Comparison of ENCODE assay signal across 19 cellular contexts in the genomic region with DNA sequence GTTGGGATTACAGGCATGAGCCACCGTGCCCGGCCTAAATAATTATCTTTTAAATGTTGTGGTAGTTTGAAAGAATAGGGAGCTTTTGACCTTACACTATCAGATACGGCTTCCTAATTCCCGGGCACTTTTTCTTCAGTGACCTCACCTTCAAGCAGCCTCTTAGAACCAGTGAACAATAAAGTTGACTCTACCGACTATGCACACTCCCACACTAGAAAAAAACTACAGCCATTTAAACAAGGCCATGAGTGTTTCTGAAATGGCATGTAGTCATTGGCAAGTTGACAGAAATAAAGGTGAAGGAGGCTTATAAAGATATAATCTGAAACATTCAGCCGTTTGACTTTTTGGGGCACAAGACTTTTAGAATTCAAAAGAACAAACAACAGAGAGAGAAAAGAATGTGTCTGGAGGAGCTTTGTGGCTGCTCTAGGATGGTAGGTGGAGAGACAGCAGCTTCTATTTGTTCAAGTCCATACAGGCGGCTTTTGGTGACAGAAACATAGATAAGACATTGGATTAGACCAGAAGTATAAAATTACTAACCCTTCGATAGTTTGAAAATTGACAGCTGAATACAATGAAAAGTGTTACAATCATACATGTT.
DNase-seq lines count a peak whose midpoint lies in the region; ATAC-seq and TF ChIP-seq lines count a peak whose summit lies in the region.
"Had no signal": no experiment of that assay in that cellular context is flagged by ENCODE, and none has a peak within 500 bp of the region (broad histone marks: within the 10 kb centered on the region; RNA-seq: fewer than 3 reads in every experiment).

No MANE protein-coding gene starts in this region.

- intact Hi-C loops in mammary epithelial cell (cut with micrococcal nuclease) (no loop called here), lower lobe of right lung (cut with DNase I) (no loop called here), Right ventricle myocardium superior (cut with DNase I) (no loop called here)

- H3K4me1 ChIP-seq in mammary epithelial cell (ENCODE audit: insufficient read depth, low read length) = peaks cover 5% of the 10 kb centered on the region
- peaks cover 5% of the 10 kb centered on the region for H3K4me1 ChIP-seq in lower lobe of right lung

- H3K27me3 ChIP-seq in mammary epithelial cell (ENCODE audit: insufficient read depth, low read length) = no peaks in the 10 kb centered on the region
- H3K27me3 ChIP-seq in lower lobe of right lung (ENCODE audit: low read depth) = no peaks in the 10 kb centered on the region
- H3K27me3 ChIP-seq: neutrophil had no signal

- DNase-seq in NCI-H2227 treated with DMSO at 0.1 percent for 48 hours (lab: John Stamatoyannopoulos, UW) = peak; percentile 31
- DNase-seq in NCI-H2227 (lab: John Stamatoyannopoulos, UW; ENCODE audit: unreplicated experiment) = no peak
- DNase-seq in mammary epithelial cell = peak; percentile 60
- no peak for DNase-seq in lower lobe of right lung
- no peak for DNase-seq in ecto neural progenitor cell (ENCODE audit: low spot score)
- no peak for DNase-seq in ACHN
- no peak for DNase-seq in Right ventricle myocardium superior
- DNase-seq: activated CD8-positive, alpha-beta T cell treated with anti-CD3 and anti-CD28 coated beads for 36 hours; activated naive CD8-positive, alpha-beta T cell treated with anti-CD3 and anti-CD28 coated beads, Interleukin-2, amount 50 U/mL, for 24 hours; CD4-positive, alpha-beta T cell; cortex of kidney; HCEC 1CT; KBM-7; mesenchymal stem cell; NCI-H1417 treated with DMSO at 0.1 percent for 48 hours; NCI-H510A; stimulated activated naive CD4-positive, alpha-beta T cell had no signal

- CTCF ChIA-PET in mammary epithelial cell (lab: Charles Lee; ENCODE audit: low non-redundant PET) = no interaction called here

- WGBS in mammary epithelial cell (ENCODE audit: low coverage, missing lambda C conversion rate) = 11% methylated on average over 8 of the region's 8 CpGs

- H3K4me3 ChIP-seq in mammary epithelial cell (replicated peaks in 1 of 3; ENCODE audit: insufficient read depth in 1 of 3, low read depth in 2 of 3, low read length in 3 of 3) (no peak overlapping the region), lower lobe of right lung (no peak overlapping the region)

- TF ChIP-seq CTCF in mammary epithelial cell (conservative IDR thresholded peaks at IDR 0.05 in 1 of 2, IDR thresholded peaks at IDR 0.05 in 1 of 2; ENCODE audit: extremely low read depth in 1 of 2, insufficient read depth in 1 of 2, low read depth in 1 of 2, low read length in 2 of 2) = no peak
- TF ChIP-seq CTCF in lower lobe of right lung (IDR thresholded peaks at IDR 0.05) = no peak

- H3K27ac ChIP-seq in mammary epithelial cell (ENCODE audit: insufficient read depth, low read depth, low read length) = no peak overlapping the region
- H3K27ac ChIP-seq in lower lobe of right lung = no peak overlapping the region
- H3K27ac ChIP-seq: neutrophil had no signal

- H3K79me2 ChIP-seq in mammary epithelial cell (ENCODE audit: insufficient read depth, low read length) = no peaks in the 10 kb centered on the region

- H3K4me2 ChIP-seq in mammary epithelial cell (ENCODE audit: insufficient read depth, low read depth, low read length) = no peak overlapping the region

- dilution Hi-C loops in mammary epithelial cell (cut with HindIII; ENCODE audit: low sequenced_read_pairs) = no loop called here

- BruUV-seq in mammary epithelial cell (replicated peaks; lab: Mats Ljungman, UMichigan) = no TSS peak

- H4K20me1 ChIP-seq in mammary epithelial cell (ENCODE audit: insufficient read depth, low read length) = no peaks in the 10 kb centered on the region

- no peaks in the 10 kb centered on the region for H3K9me3 ChIP-seq in mammary epithelial cell (replicated peaks; ENCODE audit: insufficient read depth, low read length)
- no peaks in the 10 kb centered on the region for H3K9me3 ChIP-seq in lower lobe of right lung
- H3K9me3 ChIP-seq: neutrophil had no signal

- no peaks in the 10 kb centered on the region for H3K36me3 ChIP-seq in mammary epithelial cell (ENCODE audit: insufficient read depth, low read length)
- no peaks in the 10 kb centered on the region for H3K36me3 ChIP-seq in lower lobe of right lung
- H3K36me3 ChIP-seq: neutrophil had no signal

- H3K9ac ChIP-seq in mammary epithelial cell (ENCODE audit: insufficient read depth, low read length) = no peak overlapping the region

- in situ Hi-C loops in mammary epithelial cell (cut with MboI; ENCODE audit: low sequenced_read_pairs in 2 of 2) = no loop called here
- in situ Hi-C loops in ACHN (cut with HindIII; ENCODE audit: low pct_ligation_motif_present, low pct_unique_long_range_greater_than_20kb, low sequenced_read_pairs) = no loop called here

- peak overlapping the region; percentile 58 for H2AFZ ChIP-seq in mammary epithelial cell (ENCODE audit: low read depth, low read length)

- ATAC-seq in lower lobe of right lung (peak; percentile 86 to 94), SK-N-SH treated with all-trans-retinoic acid at 6 μM for 48 hours (no peak), Right ventricle myocardium superior (ENCODE audit: poor library complexity) (no peak)
- ATAC-seq: activated CD8-positive, alpha-beta T cell treated with anti-CD3 and anti-CD28 coated beads for 36 hours; activated naive CD8-positive, alpha-beta T cell treated with anti-CD3 and anti-CD28 coated beads, Interleukin-2, amount 50 U/mL, for 24 hours had no signal

TF ChIP-seq in SK-N-SH treated with all-trans-retinoic acid at 6 μM for 48 hours, 23 proteins besides CTCF, POLR2A, EP300 and RAD21:
- TF ChIP-seq CSDC2 (CRISPR knock-in tag; IDR thresholded peaks at IDR 0.05) (no peak), RARB (CRISPR knock-in tag; IDR thresholded peaks at IDR 0.05) (no peak), ZNF70 (CRISPR knock-in tag; IDR thresholded peaks at IDR 0.05) (no peak), SNAI2 (CRISPR knock-in tag; IDR thresholded peaks at IDR 0.05) (no peak), TOX (CRISPR knock-in tag; IDR thresholded peaks at IDR 0.05; ENCODE audit: borderline replicate concordance) (no peak), ZNF8 (CRISPR knock-in tag; IDR thresholded peaks at IDR 0.05) (no peak), ZFP3 (CRISPR knock-in tag; IDR thresholded peaks at IDR 0.05) (no peak), BACH2 (CRISPR knock-in tag; IDR thresholded peaks at IDR 0.05; ENCODE audit: borderline replicate concordance) (no peak), PPARA (CRISPR knock-in tag; IDR thresholded peaks at IDR 0.05; ENCODE audit: borderline replicate concordance) (no peak), ZNF565 (CRISPR knock-in tag; conservative IDR thresholded peaks at IDR 0.05; ENCODE audit: low read depth) (no peak)
- TF ChIP-seq, protein P1, sequence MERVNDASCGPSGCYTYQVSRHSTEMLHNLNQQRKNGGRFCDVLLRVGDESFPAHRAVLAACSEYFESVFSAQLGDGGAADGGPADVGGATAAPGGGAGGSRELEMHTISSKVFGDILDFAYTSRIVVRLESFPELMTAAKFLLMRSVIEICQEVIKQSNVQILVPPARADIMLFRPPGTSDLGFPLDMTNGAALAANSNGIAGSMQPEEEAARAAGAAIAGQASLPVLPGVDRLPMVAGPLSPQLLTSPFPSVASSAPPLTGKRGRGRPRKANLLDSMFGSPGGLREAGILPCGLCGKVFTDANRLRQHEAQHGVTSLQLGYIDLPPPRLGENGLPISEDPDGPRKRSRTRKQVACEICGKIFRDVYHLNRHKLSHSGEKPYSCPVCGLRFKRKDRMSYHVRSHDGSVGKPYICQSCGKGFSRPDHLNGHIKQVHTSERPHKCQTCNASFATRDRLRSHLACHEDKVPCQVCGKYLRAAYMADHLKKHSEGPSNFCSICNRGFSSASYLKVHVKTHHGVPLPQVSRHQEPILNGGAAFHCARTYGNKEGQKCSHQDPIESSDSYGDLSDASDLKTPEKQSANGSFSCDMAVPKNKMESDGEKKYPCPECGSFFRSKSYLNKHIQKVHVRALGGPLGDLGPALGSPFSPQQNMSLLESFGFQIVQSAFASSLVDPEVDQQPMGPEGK (CRISPR knock-in tag; IDR thresholded peaks at IDR 0.05; ENCODE audit: borderline replicate concordance) = no peak
- TF ChIP-seq, protein P2, sequence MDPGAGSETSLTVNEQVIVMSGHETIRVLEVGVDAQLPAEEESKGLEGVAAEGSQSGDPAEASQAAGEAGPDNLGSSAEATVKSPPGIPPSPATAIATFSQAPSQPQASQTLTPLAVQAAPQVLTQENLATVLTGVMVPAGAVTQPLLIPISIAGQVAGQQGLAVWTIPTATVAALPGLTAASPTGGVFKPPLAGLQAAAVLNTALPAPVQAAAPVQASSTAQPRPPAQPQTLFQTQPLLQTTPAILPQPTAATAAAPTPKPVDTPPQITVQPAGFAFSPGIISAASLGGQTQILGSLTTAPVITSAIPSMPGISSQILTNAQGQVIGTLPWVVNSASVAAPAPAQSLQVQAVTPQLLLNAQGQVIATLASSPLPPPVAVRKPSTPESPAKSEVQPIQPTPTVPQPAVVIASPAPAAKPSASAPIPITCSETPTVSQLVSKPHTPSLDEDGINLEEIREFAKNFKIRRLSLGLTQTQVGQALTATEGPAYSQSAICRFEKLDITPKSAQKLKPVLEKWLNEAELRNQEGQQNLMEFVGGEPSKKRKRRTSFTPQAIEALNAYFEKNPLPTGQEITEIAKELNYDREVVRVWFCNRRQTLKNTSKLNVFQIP (CRISPR knock-in tag; IDR thresholded peaks at IDR 0.05; ENCODE audit: borderline replicate concordance, low read depth) = no peak
- TF ChIP-seq, protein P3, sequence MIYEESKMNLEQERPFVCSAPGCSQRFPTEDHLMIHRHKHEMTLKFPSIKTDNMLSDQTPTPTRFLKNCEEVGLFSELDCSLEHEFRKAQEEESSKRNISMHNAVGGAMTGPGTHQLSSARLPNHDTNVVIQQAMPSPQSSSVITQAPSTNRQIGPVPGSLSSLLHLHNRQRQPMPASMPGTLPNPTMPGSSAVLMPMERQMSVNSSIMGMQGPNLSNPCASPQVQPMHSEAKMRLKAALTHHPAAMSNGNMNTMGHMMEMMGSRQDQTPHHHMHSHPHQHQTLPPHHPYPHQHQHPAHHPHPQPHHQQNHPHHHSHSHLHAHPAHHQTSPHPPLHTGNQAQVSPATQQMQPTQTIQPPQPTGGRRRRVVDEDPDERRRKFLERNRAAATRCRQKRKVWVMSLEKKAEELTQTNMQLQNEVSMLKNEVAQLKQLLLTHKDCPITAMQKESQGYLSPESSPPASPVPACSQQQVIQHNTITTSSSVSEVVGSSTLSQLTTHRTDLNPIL (CRISPR knock-in tag; IDR thresholded peaks at IDR 0.05; ENCODE audit: low read depth) = no peak

Comparison
In these comparisons a context has a peak if more than half of its experiments do, and no peak if none do; other contexts are left out.
1. DNase-seq: peak in NCI-H2227 treated with DMSO at 0.1 percent for 48 hours (single experiment) and mammary epithelial cell (single experiment); none in NCI-H2227 (single experiment), lower lobe of right lung (single experiment), ecto neural progenitor cell (single experiment), ACHN (single experiment) and Right ventricle myocardium superior (single experiment).
2. ATAC-seq: peak in lower lobe of right lung (2 of 2); none in SK-N-SH treated with all-trans-retinoic acid at 6 μM for 48 hours (single experiment) and Right ventricle myocardium superior (single experiment).